Comparison of ENCODE assay signal across 8 cellular contexts in genomic region chr16:30875881-30876791, GRCh38. TPM values are rescaled to one million over a fixed set of nuclear protein-coding genes. Genes with fewer than 3 reads are reported as not detected.
DNase-seq lines count a peak whose midpoint lies in the region; ATAC-seq and TF ChIP-seq lines count a peak whose summit lies in the region.

No MANE protein-coding gene starts in this region.

- H3K4me3 Mint-ChIP-seq in naive thymus-derived CD8-positive, alpha-beta T cell: peak overlapping the region; percentile 78 to 99 (median 98)

- 0 out of 2 replicates have a peak, but pooled peaks cover 4% of the 10 kb centered on the region for H3K79me2 ChIP-seq in SU-DHL-6 (ENCODE audit: insufficient read depth, low read length)

- H3K4me2 ChIP-seq in SU-DHL-6 (ENCODE audit: low read depth, low read length, poor library complexity, severe bottlenecking): peak overlapping the region; percentile 95

- peaks cover 18 to 54% (median 33%) of the 10 kb centered on the region in 4 donors for H3K4me1 Mint-ChIP-seq in naive thymus-derived CD8-positive, alpha-beta T cell

- H3K27me3 Mint-ChIP-seq in naive thymus-derived CD8-positive, alpha-beta T cell: no peaks in the 10 kb centered on the region

- H2AFZ ChIP-seq in SU-DHL-6 (ENCODE audit: low read depth, low read length, severe bottlenecking): peak overlapping the region; percentile 67

- H4K20me1 ChIP-seq in SU-DHL-6 (ENCODE audit: low read depth, low read length): no peaks in the 10 kb centered on the region

- H3K9ac ChIP-seq in SU-DHL-6 (ENCODE audit: low read length): peak overlapping the region; percentile 92

- POLR2A ChIA-PET in naive thymus-derived CD8-positive, alpha-beta T cell (lab: Charles Lee): interaction anchor here (0.5 to 6.0 kb wide), 16 partner anchors 8 to 1199 kb away, joined by 3 to 125 read pairs (median 4); partner anchors contain the start of genes BCL7C, CTF1, FBXL19 and KAT8

- H3K4me3 ChIP-seq in SU-DHL-6 (ENCODE audit: insufficient read depth, low read length, poor library complexity, severe bottlenecking): peak overlapping the region; percentile 91

- H3K9me2 ChIP-seq in SU-DHL-6 (replicated peaks; ENCODE audit: insufficient read depth, low read length): no peaks in the 10 kb centered on the region

- TF ChIP-seq CTCF in SU-DHL-6 (IDR thresholded peaks at IDR 0.05; ENCODE audit: insufficient read depth, low read length, poor library complexity, severe bottlenecking): no peak

- peak overlapping the region; percentile 47 for H3K27ac ChIP-seq in SU-DHL-6 (ENCODE audit: low read depth, low read length)

- no peaks in the 10 kb centered on the region for H3K9me3 Mint-ChIP-seq in naive thymus-derived CD8-positive, alpha-beta T cell

- H3F3A ChIP-seq in SU-DHL-6 (ENCODE audit: insufficient read depth): peaks cover 5% of the 10 kb centered on the region; the same call in 1 of the 2 replicates

- no peaks in the 10 kb centered on the region for H3K9me3 ChIP-seq in SU-DHL-6 (ENCODE audit: insufficient read depth, low read length)

- DNase-seq in activated CD4-positive, CD25-positive, alpha-beta regulatory T cell treated with anti-CD3 and anti-CD28 coated beads, Interleukin-2, amount 50 U/mL, for 72 hours: no peak
- DNase-seq in ecto neural progenitor cell (ENCODE audit: low spot score): peak; percentile 53
- peak in 5 of 10 donors; percentile 9 to 27 (median 13) for DNase-seq in naive thymus-derived CD8-positive, alpha-beta T cell
- DNase-seq in occipital lobe (lab: John Stamatoyannopoulos, UW): no peak

- ATAC-seq in activated CD4-positive, CD25-positive, alpha-beta regulatory T cell treated with anti-CD3 and anti-CD28 coated beads, Interleukin-2, amount 50 U/mL, for 24 hours: peak; percentile 31 to 32
- ATAC-seq in HG03432 (IDR thresholded peaks at IDR 0.05; ENCODE audit: unreplicated experiment) (peak; percentile 25), GM21367 (IDR thresholded peaks at IDR 0.05; ENCODE audit: unreplicated experiment) (no peak)
- ATAC-seq in naive thymus-derived CD8-positive, alpha-beta T cell: peak in 1 of 2 donors; percentile 16

- H3K27ac Mint-ChIP-seq in naive thymus-derived CD8-positive, alpha-beta T cell: peak overlapping the region; percentile 90 to 99 (median 97)

- H3K36me3 Mint-ChIP-seq in naive thymus-derived CD8-positive, alpha-beta T cell: peaks cover 0 to 25% (median 0%) of the 10 kb centered on the region in 3 donors

- H3K27me3 ChIP-seq in SU-DHL-6 (ENCODE audit: low read length): no peaks in the 10 kb centered on the region

- no peaks in the 10 kb centered on the region for H3K36me3 ChIP-seq in SU-DHL-6 (ENCODE audit: low read length)

RNA-seq across cellular contexts. Expression of gene BCL7C, which starts 17.7 kb away (rescaled TPM):
- 10 to 100 TPM; 24.2 to 24.6 TPM for total RNA-seq in naive thymus-derived CD8-positive, alpha-beta T cell
- 10 to 100 TPM; 33.9 to 38.8 (median 34.7) TPM for polyA plus RNA-seq in naive thymus-derived CD8-positive, alpha-beta T cell
- total RNA-seq in occipital lobe: 29.6 TPM

RNA-seq across cellular contexts. Expression of gene CTF1, which starts 20.3 kb away (rescaled TPM):
- 1 to 10 TPM; 1.0 to 1.3 TPM for total RNA-seq in naive thymus-derived CD8-positive, alpha-beta T cell
- polyA plus RNA-seq in naive thymus-derived CD8-positive, alpha-beta T cell: under 1 TPM in 1 of 3 donors, not detected in 2; 0.14 TPM
- not detected for total RNA-seq in occipital lobe

RNA-seq across cellular contexts. Expression of gene FBXL19, which starts 47.2 kb away (rescaled TPM):
- 10 to 100 TPM; 13.1 to 16.8 TPM for total RNA-seq in naive thymus-derived CD8-positive, alpha-beta T cell
- under 1 TPM; 0.06 to 0.29 (median 0.16) TPM for polyA plus RNA-seq in naive thymus-derived CD8-positive, alpha-beta T cell
- 56.1 TPM for total RNA-seq in occipital lobe
